ENCODE assay signal across 8 cellular contexts in the genomic region with DNA sequence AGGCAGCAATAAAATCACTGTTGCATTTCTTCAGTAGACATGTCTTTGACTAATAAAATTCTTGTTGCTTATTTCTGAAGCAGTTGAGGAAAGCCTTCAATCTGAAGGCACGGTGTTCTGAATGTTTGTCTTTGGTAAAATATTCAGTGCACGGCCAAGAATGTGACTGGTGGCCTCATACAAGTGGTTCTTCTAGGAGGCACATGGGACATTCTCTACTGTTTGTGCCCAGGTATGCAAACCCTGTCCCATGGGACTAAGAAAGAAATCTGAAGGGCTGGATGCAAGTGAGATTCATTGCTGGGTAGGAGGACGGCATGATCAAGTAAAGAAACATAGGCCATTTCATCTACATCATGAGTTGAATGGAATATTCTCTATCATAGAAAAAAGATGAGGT.
"Had no signal": no experiment of that assay in that cellular context is flagged by ENCODE, and none has a peak within 500 bp of the region (broad histone marks: within the 10 kb centered on the region; RNA-seq: fewer than 3 reads in every experiment).

No MANE protein-coding gene starts in this region.

- H3K9me3 ChIP-seq: HAP-1 had no signal

- FAIRE-seq: K562 had no signal

- H3K27ac ChIP-seq: HL-60 had no signal

- H3K36me3 ChIP-seq: HAP-1 had no signal

- H3K4me3 Mint-ChIP-seq: GM23338, HFFc6 had no signal

- H3K9me3 Mint-ChIP-seq: GM23338, HFFc6 had no signal

- H3K4me1 Mint-ChIP-seq: GM23338 had no signal

- H3K4me1 ChIP-seq: HAP-1 had no signal

- H3K27ac Mint-ChIP-seq: GM23338, HFFc6 had no signal

- DNase-seq: H7, HFFc6, IMR-90 had no signal

- H3K4me3 ChIP-seq: GM23338, HAP-1, K562 had no signal

- ATAC-seq: GM23338, HCT116, K562 had no signal
